In the genomic region with DNA sequence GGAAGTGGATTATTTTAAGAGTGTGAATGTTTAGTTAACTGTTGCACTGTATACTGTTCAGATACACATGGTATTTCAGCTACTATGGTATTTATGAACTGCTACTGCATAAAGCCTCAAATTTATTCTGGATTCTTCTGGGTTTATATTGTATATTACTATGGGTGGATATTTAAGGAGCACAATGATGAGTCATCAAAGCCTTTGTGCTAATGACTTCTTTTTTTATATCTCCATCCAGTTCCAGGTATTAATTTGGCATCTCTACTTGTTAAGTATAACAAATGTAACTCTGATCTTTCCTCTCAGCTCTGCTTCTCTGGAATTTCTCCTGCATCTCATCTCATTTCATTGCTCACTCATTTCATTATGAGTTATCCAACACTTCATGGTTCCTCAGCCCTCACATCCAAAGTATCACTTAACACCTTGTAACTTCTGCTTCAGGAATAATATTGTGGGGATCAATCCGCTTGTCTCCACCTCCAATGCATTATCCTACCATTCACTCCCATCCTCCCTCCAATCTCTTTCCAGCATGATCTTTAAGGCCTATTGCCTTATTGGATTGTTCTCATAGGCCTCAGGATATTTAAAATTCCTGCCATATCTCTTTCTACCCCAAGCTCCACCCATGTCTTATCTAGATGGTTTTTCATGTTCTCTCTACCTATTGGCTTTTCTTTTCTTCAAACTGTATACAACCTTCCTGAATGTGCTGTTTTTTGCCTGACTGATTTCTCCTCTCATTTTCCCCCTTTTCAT, we compare ENCODE assay signal across 1 cellular context.
TF ChIP-seq lines count a peak whose summit lies in the region.

No MANE protein-coding gene starts in this region.

TF ChIP-seq in SK-N-SH treated with all-trans-retinoic acid at 6 μM for 48 hours, 23 proteins besides CTCF, POLR2A, EP300 and RAD21 (continued from another document):
- TF ChIP-seq, protein P1, sequence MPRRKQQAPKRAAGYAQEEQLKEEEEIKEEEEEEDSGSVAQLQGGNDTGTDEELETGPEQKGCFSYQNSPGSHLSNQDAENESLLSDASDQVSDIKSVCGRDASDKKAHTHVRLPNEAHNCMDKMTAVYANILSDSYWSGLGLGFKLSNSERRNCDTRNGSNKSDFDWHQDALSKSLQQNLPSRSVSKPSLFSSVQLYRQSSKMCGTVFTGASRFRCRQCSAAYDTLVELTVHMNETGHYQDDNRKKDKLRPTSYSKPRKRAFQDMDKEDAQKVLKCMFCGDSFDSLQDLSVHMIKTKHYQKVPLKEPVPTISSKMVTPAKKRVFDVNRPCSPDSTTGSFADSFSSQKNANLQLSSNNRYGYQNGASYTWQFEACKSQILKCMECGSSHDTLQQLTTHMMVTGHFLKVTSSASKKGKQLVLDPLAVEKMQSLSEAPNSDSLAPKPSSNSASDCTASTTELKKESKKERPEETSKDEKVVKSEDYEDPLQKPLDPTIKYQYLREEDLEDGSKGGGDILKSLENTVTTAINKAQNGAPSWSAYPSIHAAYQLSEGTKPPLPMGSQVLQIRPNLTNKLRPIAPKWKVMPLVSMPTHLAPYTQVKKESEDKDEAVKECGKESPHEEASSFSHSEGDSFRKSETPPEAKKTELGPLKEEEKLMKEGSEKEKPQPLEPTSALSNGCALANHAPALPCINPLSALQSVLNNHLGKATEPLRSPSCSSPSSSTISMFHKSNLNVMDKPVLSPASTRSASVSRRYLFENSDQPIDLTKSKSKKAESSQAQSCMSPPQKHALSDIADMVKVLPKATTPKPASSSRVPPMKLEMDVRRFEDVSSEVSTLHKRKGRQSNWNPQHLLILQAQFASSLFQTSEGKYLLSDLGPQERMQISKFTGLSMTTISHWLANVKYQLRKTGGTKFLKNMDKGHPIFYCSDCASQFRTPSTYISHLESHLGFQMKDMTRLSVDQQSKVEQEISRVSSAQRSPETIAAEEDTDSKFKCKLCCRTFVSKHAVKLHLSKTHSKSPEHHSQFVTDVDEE (CRISPR knock-in tag; IDR thresholded peaks at IDR 0.05), result no peak
- TF ChIP-seq, protein P2, sequence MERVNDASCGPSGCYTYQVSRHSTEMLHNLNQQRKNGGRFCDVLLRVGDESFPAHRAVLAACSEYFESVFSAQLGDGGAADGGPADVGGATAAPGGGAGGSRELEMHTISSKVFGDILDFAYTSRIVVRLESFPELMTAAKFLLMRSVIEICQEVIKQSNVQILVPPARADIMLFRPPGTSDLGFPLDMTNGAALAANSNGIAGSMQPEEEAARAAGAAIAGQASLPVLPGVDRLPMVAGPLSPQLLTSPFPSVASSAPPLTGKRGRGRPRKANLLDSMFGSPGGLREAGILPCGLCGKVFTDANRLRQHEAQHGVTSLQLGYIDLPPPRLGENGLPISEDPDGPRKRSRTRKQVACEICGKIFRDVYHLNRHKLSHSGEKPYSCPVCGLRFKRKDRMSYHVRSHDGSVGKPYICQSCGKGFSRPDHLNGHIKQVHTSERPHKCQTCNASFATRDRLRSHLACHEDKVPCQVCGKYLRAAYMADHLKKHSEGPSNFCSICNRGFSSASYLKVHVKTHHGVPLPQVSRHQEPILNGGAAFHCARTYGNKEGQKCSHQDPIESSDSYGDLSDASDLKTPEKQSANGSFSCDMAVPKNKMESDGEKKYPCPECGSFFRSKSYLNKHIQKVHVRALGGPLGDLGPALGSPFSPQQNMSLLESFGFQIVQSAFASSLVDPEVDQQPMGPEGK (CRISPR knock-in tag; IDR thresholded peaks at IDR 0.05; ENCODE audit: borderline replicate concordance), result no peak
- TF ChIP-seq BACH2 (CRISPR knock-in tag; IDR thresholded peaks at IDR 0.05; ENCODE audit: borderline replicate concordance), result no peak
- TF ChIP-seq TOX (CRISPR knock-in tag; IDR thresholded peaks at IDR 0.05; ENCODE audit: borderline replicate concordance), result no peak
- TF ChIP-seq PPARA (CRISPR knock-in tag; IDR thresholded peaks at IDR 0.05; ENCODE audit: borderline replicate concordance), result no peak
